8 cellular contexts compared by ENCODE assay signal in the genomic region with DNA sequence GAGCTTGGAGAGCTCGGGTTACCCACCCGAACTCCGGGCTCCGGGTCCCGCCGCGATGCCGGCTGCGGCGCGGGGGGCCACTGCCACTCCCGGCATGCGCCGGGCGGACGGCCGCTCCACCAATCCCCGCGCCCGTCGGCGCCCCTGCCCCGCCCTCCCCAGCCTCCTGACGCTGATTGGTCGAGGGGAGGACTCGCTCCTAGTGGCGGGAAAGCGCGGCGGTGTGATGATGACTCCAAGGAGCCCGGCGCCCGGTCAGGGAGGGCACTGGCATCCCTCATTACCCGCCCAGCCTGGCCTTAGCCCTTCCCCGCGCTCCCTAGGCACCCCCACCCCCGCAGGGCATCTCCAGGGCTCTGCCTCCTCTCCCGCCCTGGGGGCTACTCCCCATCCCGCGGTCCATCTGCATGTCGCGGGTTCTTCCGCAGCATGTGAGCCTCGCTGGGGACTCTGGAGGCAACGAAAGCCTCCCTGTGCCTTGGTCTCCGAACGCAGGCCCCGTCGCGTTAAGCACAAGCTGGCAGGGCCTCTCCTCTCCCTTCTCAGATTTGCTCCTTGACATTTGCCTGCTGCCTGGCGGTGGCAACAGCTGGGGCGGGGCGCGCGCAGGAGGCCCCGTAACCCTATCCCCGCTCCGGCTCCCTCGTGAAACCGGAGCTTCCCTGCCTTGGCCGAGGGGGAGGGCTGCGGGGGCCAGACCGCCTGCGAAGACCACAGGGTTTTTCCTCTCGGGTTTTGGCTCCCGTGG. TPM values are rescaled to one million over a fixed set of nuclear protein-coding genes. Genes with fewer than 3 reads are reported as not detected.
DNase-seq lines count a peak whose midpoint lies in the region; ATAC-seq, FAIRE-seq and TF ChIP-seq lines count a peak whose summit lies in the region.

No MANE protein-coding gene starts in this region.

- H3K36me3 ChIP-seq in GM06990 (ENCODE audit: control insufficient read depth, insufficient read depth, low read length) (no peaks in the 10 kb centered on the region; the same call in 1 of the 2 replicates), pancreas (no peaks in the 10 kb centered on the region), thymus (ENCODE audit: control insufficient read depth, insufficient read depth) (peaks cover 6% of the 10 kb centered on the region)

- FAIRE-seq in pancreas (lab: Jason Lieb, UNC): no peak

- WGBS in pancreas, 2 donors: 2% methylated on average over 60 to 66 of the region's 66 CpGs
- WGBS in thymus: 2% methylated on average over 66 of the region's 66 CpGs

- H3K9me3 Mint-ChIP-seq in activated naive CD4-positive, alpha-beta T cell treated with anti-CD3 and anti-CD28 coated beads, Interleukin-2, amount 50 U/mL, for 72 hours: peaks cover 0 to 5% of the 10 kb centered on the region in 2 donors

- intact Hi-C loops in Right ventricle myocardium superior (cut with DNase I) (no loop called here), pancreas (cut with DNase I) (no loop called here)

- H3K4me3 ChIP-seq in GM06990 (replicated peaks; ENCODE audit: low read depth, low read length) (peak overlapping the region; percentile 83), pancreas (peak overlapping the region; percentile 47 to 79 (median 62)), thymus (ENCODE audit: low read length) (peak overlapping the region; percentile 68)

- H3K9me3 ChIP-seq in pancreas (no peaks in the 10 kb centered on the region), thymus (ENCODE audit: control insufficient read depth) (no peaks in the 10 kb centered on the region)

- DNase-seq in GM06990 (ENCODE audit: extremely low read depth, insufficient read length) (peak; percentile 93), NCI-H1105 (lab: John Stamatoyannopoulos, UW) (peak; percentile 81), SKM-1 (lab: John Stamatoyannopoulos, UW; ENCODE audit: unreplicated experiment) (peak; percentile 66), Right ventricle myocardium superior (peak; percentile 92), pancreas (peak; percentile 83 to 94 (median 84))
- peak; percentile 83 to 84 for DNase-seq in activated naive CD4-positive, alpha-beta T cell treated with anti-CD3 and anti-CD28 coated beads, Interleukin-2, amount 50 U/mL, for 72 hours (ENCODE audit: low spot score in 2 of 2)

- ATAC-seq in HG02571 (IDR thresholded peaks at IDR 0.05; ENCODE audit: unreplicated experiment): peak; percentile 88
- ATAC-seq in activated naive CD4-positive, alpha-beta T cell treated with anti-CD3 and anti-CD28 coated beads, Interleukin-2, amount 50 U/mL, for 72 hours: peak; percentile 94 to 96
- peak; percentile 98 for ATAC-seq in Right ventricle myocardium superior (ENCODE audit: poor library complexity)
- ATAC-seq in pancreas: peak; percentile 96 to 99 (median 98)

- peaks cover 8 to 9% of the 10 kb centered on the region in 2 donors for H3K36me3 Mint-ChIP-seq in activated naive CD4-positive, alpha-beta T cell treated with anti-CD3 and anti-CD28 coated beads, Interleukin-2, amount 50 U/mL, for 72 hours

- H3K27ac ChIP-seq in pancreas: no peak overlapping the region
- H3K27ac ChIP-seq in thymus (ENCODE audit: low read depth): peak overlapping the region; percentile 25

- H3K27ac Mint-ChIP-seq in activated naive CD4-positive, alpha-beta T cell treated with anti-CD3 and anti-CD28 coated beads, Interleukin-2, amount 50 U/mL, for 72 hours: peak overlapping the region in 1 of 2 donors; percentile 71

- no peaks in the 10 kb centered on the region for H3K27me3 ChIP-seq in GM06990 (replicated peaks; ENCODE audit: control insufficient read depth, insufficient read depth, low read length)
- no peaks in the 10 kb centered on the region for H3K27me3 ChIP-seq in pancreas
- no peaks in the 10 kb centered on the region for H3K27me3 ChIP-seq in thymus (ENCODE audit: control insufficient read depth, insufficient read depth)

- no peak for TF ChIP-seq CTCF in GM06990 (IDR thresholded peaks at IDR 0.05; ENCODE audit: insufficient read depth, low read length, poor library complexity, severe bottlenecking)
- peak in 1 of 4 donors; percentile 35 for TF ChIP-seq CTCF in pancreas (IDR thresholded peaks at IDR 0.05)

- H3K4me1 ChIP-seq in pancreas (peaks cover 0 to 9% (median 0%) of the 10 kb centered on the region in 3 donors), thymus (ENCODE audit: control insufficient read depth, insufficient read depth, low read length) (peaks cover 11% of the 10 kb centered on the region)

RNA-seq across cellular contexts. Expression of a gene that starts 1.7 kb away (rescaled TPM):
- total RNA-seq in activated naive CD4-positive, alpha-beta T cell treated with anti-CD3 and anti-CD28 coated beads, Interleukin-2, amount 50 U/mL, for 72 hours: 1 to 10 TPM; 4.7 to 7.4 TPM
- not detected for total RNA-seq in Right ventricle myocardium superior
- under 1 TPM in 4 of 6 donors, not detected in 2; 0.20 to 0.42 (median 0.27) TPM for total RNA-seq in pancreas
- polyA plus RNA-seq in pancreas: under 1 TPM; 0.49 to 0.84 TPM
- 1.2 TPM for polyA plus RNA-seq in thymus

RNA-seq across cellular contexts. Expression of a gene that starts 16.4 kb away (rescaled TPM):
- total RNA-seq in activated naive CD4-positive, alpha-beta T cell treated with anti-CD3 and anti-CD28 coated beads, Interleukin-2, amount 50 U/mL, for 72 hours: 10 to 100 TPM; 41.1 to 55.5 TPM
- total RNA-seq in Right ventricle myocardium superior: 40.2 TPM
- 10 to 100 TPM; 21.6 to 39.5 (median 24.5) TPM for total RNA-seq in pancreas
- polyA plus RNA-seq in pancreas: 10 to 100 TPM; 66.2 to 81.6 TPM
- 70.9 TPM for polyA plus RNA-seq in thymus

RNA-seq across cellular contexts. Expression of a gene that starts 33.9 kb away (rescaled TPM):
- 100 to 1,000 TPM; 235 to 315 TPM for total RNA-seq in activated naive CD4-positive, alpha-beta T cell treated with anti-CD3 and anti-CD28 coated beads, Interleukin-2, amount 50 U/mL, for 72 hours
- 253 TPM for total RNA-seq in Right ventricle myocardium superior
- 100 to 1,000 TPM in 1 of 6 donors, 10 to 100 TPM in 5; 71.9 to 100 (median 88.8) TPM for total RNA-seq in pancreas
- 100 to 1,000 TPM; 145 to 181 TPM for polyA plus RNA-seq in pancreas
- 208 TPM for polyA plus RNA-seq in thymus

RNA-seq across cellular contexts. Expression of a gene that starts 45.0 kb away (rescaled TPM):
- 10 to 100 TPM; 20.7 to 25.1 TPM for total RNA-seq in activated naive CD4-positive, alpha-beta T cell treated with anti-CD3 and anti-CD28 coated beads, Interleukin-2, amount 50 U/mL, for 72 hours
- total RNA-seq in Right ventricle myocardium superior: 18.2 TPM
- 10 to 100 TPM; 11.5 to 16.9 (median 13.7) TPM for total RNA-seq in pancreas
- polyA plus RNA-seq in pancreas: 10 to 100 TPM; 34.0 to 66.1 TPM
- polyA plus RNA-seq in thymus: 21.2 TPM

RNA-seq across cellular contexts. Expression of a gene that starts 51.8 kb away (rescaled TPM):
- total RNA-seq in activated naive CD4-positive, alpha-beta T cell treated with anti-CD3 and anti-CD28 coated beads, Interleukin-2, amount 50 U/mL, for 72 hours: 1 to 10 TPM in 1 of 2 donors, under 1 TPM in 1; 0.32 to 1.2 TPM
- total RNA-seq in Right ventricle myocardium superior (not detected), pancreas (under 1 TPM in 3 of 6 donors, not detected in 3; 0.09 to 0.15 (median 0.09) TPM)
- polyA plus RNA-seq in pancreas (under 1 TPM in 1 of 2 donors, not detected in 1; 0.08 TPM), thymus (16.9 TPM)
